11 cellular contexts compared by ENCODE assay signal in genomic region chrX:39518451-39519212, GRCh38.
A peak's percentile ranks its signal among the peaks of the same experiment; 100 is the strongest.
DNase-seq lines count a peak whose midpoint lies in the region; ATAC-seq, FAIRE-seq and TF ChIP-seq lines count a peak whose summit lies in the region.
"Had no signal": no experiment of that assay in that cellular context is flagged by ENCODE, and none has a peak within 500 bp of the region (broad histone marks: within the 10 kb centered on the region; RNA-seq: fewer than 3 reads in every experiment).

No MANE protein-coding gene starts in this region.

- H3K4me1 ChIP-seq in PC-3 (ENCODE audit: insufficient read depth, low read length) (no peaks in the 10 kb centered on the region), pancreas (no peaks in the 10 kb centered on the region)

- TF ChIP-seq CTCF in PC-3 (conservative IDR thresholded peaks at IDR 0.05; ENCODE audit: low read depth, low read length) (no peak), glutamatergic neuron (IDR thresholded peaks at IDR 0.05; ENCODE audit: partially characterized antibody, unreplicated experiment) (no peak), pancreas (IDR thresholded peaks at IDR 0.05) (no peak)

- H3F3A ChIP-seq in PC-3 (ENCODE audit: low read length, unreplicated experiment) = no peaks in the 10 kb centered on the region

- H3K9me3 Mint-ChIP-seq in glutamatergic neuron (ENCODE audit: unreplicated experiment) = peaks cover 5% of the 10 kb centered on the region

- no peaks in the 10 kb centered on the region for H3K36me3 ChIP-seq in PC-3 (ENCODE audit: low read depth, low read length)
- H3K36me3 ChIP-seq in pancreas = no peaks in the 10 kb centered on the region

- H3K36me3 Mint-ChIP-seq in glutamatergic neuron (ENCODE audit: unreplicated experiment) = no peaks in the 10 kb centered on the region

- H3K9me2 ChIP-seq in PC-3 (replicated peaks; ENCODE audit: low read length) = no peaks in the 10 kb centered on the region

- no peaks in the 10 kb centered on the region for H4K20me1 ChIP-seq in PC-3 (ENCODE audit: low read length)

- no peaks in the 10 kb centered on the region for H3K27me3 Mint-ChIP-seq in glutamatergic neuron (ENCODE audit: unreplicated experiment)

- H3K27me3 ChIP-seq in PC-3 (ENCODE audit: low read length) (peaks cover 29% of the 10 kb centered on the region), pancreas (peaks cover 0 to 10% (median 0%) of the 10 kb centered on the region in 4 donors)

- intact Hi-C loops in PC-3 (cut with micrococcal nuclease) = no loop called here
- intact Hi-C loops in pancreas (cut with DNase I) = loop anchor here in 1 of 3 donors (10.0 kb wide), 1 partner anchor 666 kb away; no protein-coding TSS in a partner anchor
- intact Hi-C loops in left colon (cut with DNase I, micrococcal nuclease) = no loop called here

- no peak overlapping the region for H3K9ac ChIP-seq in PC-3 (ENCODE audit: low read length)

- no peak overlapping the region for H2AFZ ChIP-seq in PC-3 (ENCODE audit: low read length)

- H3K9me3 ChIP-seq in PC-3 (ENCODE audit: low read length) = no peaks in the 10 kb centered on the region
- no peaks in the 10 kb centered on the region for H3K9me3 ChIP-seq in pancreas

- H3K27ac ChIP-seq in PC-3 (ENCODE audit: low read length) (no peak overlapping the region), pancreas (no peak overlapping the region)

- DNase-seq in AG20443 (ENCODE audit: low spot score) = peak; percentile 15
- DNase-seq in PC-3 = no peak
- no peak for DNase-seq in glutamatergic neuron
- peak in 4 of 6 donors; percentile 11 to 71 (median 27) for DNase-seq in pancreas
- DNase-seq in NCI-H526 treated with DMSO at 0.1 percent for 48 hours (lab: John Stamatoyannopoulos, UW) = no peak
- DNase-seq in NAMALWA (ENCODE audit: low spot score) = no peak
- no peak for DNase-seq in left colon
- DNase-seq: islet precursor cell; NK-92 treated with Interleukin-12 subunit alpha and Interleukin-12 subunit beta, amount 100 ng/mL, for 24 hours had no signal

- WGBS in pancreas, 2 donors = 20 to 41% methylated on average over 29 of the region's 29 CpGs

- ATAC-seq in PC-3 (no peak), pancreas (peak; percentile 74 to 91 (median 81)), GM21515 (IDR thresholded peaks at IDR 0.05; ENCODE audit: unreplicated experiment) (no peak), left colon (no peak)
- ATAC-seq: HCT116 had no signal

- H3K4me1 Mint-ChIP-seq in glutamatergic neuron (ENCODE audit: low read depth, unreplicated experiment) = peaks cover 21% of the 10 kb centered on the region

- no peaks in the 10 kb centered on the region for H3K79me2 ChIP-seq in PC-3 (ENCODE audit: low read length)

- H3K27ac Mint-ChIP-seq in glutamatergic neuron (ENCODE audit: unreplicated experiment) = peak overlapping the region; percentile 81

- no TSS peak for BruUV-seq in PC-3 (replicated peaks; lab: Mats Ljungman, UMichigan)

- no peak overlapping the region for H3K4me3 Mint-ChIP-seq in glutamatergic neuron (ENCODE audit: unreplicated experiment)

- H3K4me3 ChIP-seq in PC-3 (ENCODE audit: low read length) = no peak overlapping the region
- peak overlapping the region in 1 of 4 donors; percentile 19 for H3K4me3 ChIP-seq in pancreas

- no peak for FAIRE-seq in pancreas (lab: Jason Lieb, UNC)

- CTCF ChIA-PET in PC-3 (lab: Charles Lee) = no interaction called here

- H3K4me2 ChIP-seq in PC-3 (ENCODE audit: low read length) = peak overlapping the region; percentile 28; the same call in 1 of the 2 replicates

- POLR2A ChIA-PET in PC-3 (lab: Charles Lee; ENCODE audit: unreplicated experiment) = no interaction called here

Comparison
In these comparisons a context has a peak if more than half of its experiments do, and no peak if none do; other contexts are left out.
1. DNase-seq: peak in AG20443 (single experiment) and pancreas (4 of 6); none in PC-3 (single experiment), glutamatergic neuron (single experiment), NCI-H526 treated with DMSO at 0.1 percent for 48 hours (single experiment), NAMALWA (single experiment) and left colon (0 of 2).
2. ATAC-seq: peak in pancreas (4 of 4); none in PC-3 (single experiment), GM21515 (single experiment) and left colon (single experiment).